In genomic region chr3:194640829-194641228, GRCh38 we compare ENCODE assay signal across 8 cellular contexts. TPM values are rescaled to one million over a fixed set of nuclear protein-coding genes. Genes with fewer than 3 reads are reported as not detected.
DNase-seq lines count a peak whose midpoint lies in the region; ATAC-seq, FAIRE-seq and TF ChIP-seq lines count a peak whose summit lies in the region.

No MANE protein-coding gene starts in this region.

- TF ChIP-seq EP300 in HepG2 (IDR thresholded peaks at IDR 0.05; ENCODE audit: low read depth in 2 of 2, low read length in 2 of 2) = no peak
- no peak for TF ChIP-seq EP300 in HepG2 (CRISPR knock-in tag; IDR thresholded peaks at IDR 0.05; ENCODE audit: borderline replicate concordance)

- H3K9me3 ChIP-seq in HepG2 (ENCODE audit: low read length) = no peaks in the 10 kb centered on the region

- no peaks in the 10 kb centered on the region for H4K20me1 ChIP-seq in HepG2 (ENCODE audit: insufficient read depth, low read length)

- peaks cover 4% of the 10 kb centered on the region for H3K4me1 Mint-ChIP-seq in activated T-cell treated with anti-CD3 and anti-CD28 coated beads, Interleukin-2, amount 50 U/mL, for 4 hours (ENCODE audit: low read depth)

- no peaks in the 10 kb centered on the region for H3K79me2 ChIP-seq in HepG2 (ENCODE audit: insufficient read depth, low read length)

- intact Hi-C loops in HepG2 (cut with micrococcal nuclease; ENCODE audit: unreplicated experiment) = no loop called here

- H3K4me3 ChIP-seq in Jurkat, Clone E6-1 (ENCODE audit: low read length) = no peak overlapping the region
- H3K4me3 ChIP-seq in HepG2 (replicated peaks in 1 of 3; ENCODE audit: insufficient read depth in 1 of 3, low read depth in 2 of 3, low read length in 3 of 3) = no peak overlapping the region

- no peaks in the 10 kb centered on the region for H3K4me1 ChIP-seq in HepG2 (ENCODE audit: insufficient read depth, low read length)

- in situ Hi-C loops in ACHN (cut with HindIII; ENCODE audit: low pct_ligation_motif_present, low pct_unique_long_range_greater_than_20kb, low sequenced_read_pairs) = no loop called here
- in situ Hi-C loops in HepG2 (cut with HindIII; ENCODE audit: extremely low pct_ligation_motif_present, low pct_unique_long_range_greater_than_20kb) = no loop called here

- H3K4me2 ChIP-seq in HepG2 (ENCODE audit: low read depth, low read length) = no peak overlapping the region

- CTCF ChIA-PET in HepG2 (lab: Yijun Ruan, JAX; ENCODE audit: low intra/inter-chr PET ratio, low total read pairs) = no interaction called here

- peak; percentile 60 to 75 for ATAC-seq in activated T-cell treated with anti-CD3 and anti-CD28 coated beads, Interleukin-2, amount 50 U/mL, for 4 hours
- peak; percentile 90 for ATAC-seq in HepG2
- no peak for ATAC-seq in HG02610 (IDR thresholded peaks at IDR 0.05; ENCODE audit: unreplicated experiment)
- no peak for ATAC-seq in GM21619 (IDR thresholded peaks at IDR 0.05; ENCODE audit: unreplicated experiment)
- no peak for ATAC-seq in HG03045 (IDR thresholded peaks at IDR 0.05; ENCODE audit: unreplicated experiment)

- H3K4me3 Mint-ChIP-seq in activated T-cell treated with anti-CD3 and anti-CD28 coated beads, Interleukin-2, amount 50 U/mL, for 4 hours = no peak overlapping the region

- TF ChIP-seq POLR2A in HepG2 (IDR thresholded peaks at IDR 0.05; ENCODE audit: insufficient read depth in 1 of 2, low read depth in 2 of 2, low read length in 2 of 2) = no peak

- peaks cover 5 to 29% of the 10 kb centered on the region in 2 experiments; a peak in 4 of 5 replicates for H3K36me3 ChIP-seq in HepG2 (replicated peaks in 1 of 2; ENCODE audit: control insufficient read depth in 1 of 2, insufficient read depth in 2 of 2, low read length in 2 of 2)

- H3K27me3 Mint-ChIP-seq in activated T-cell treated with anti-CD3 and anti-CD28 coated beads, Interleukin-2, amount 50 U/mL, for 4 hours (ENCODE audit: low read depth) = no peaks in the 10 kb centered on the region

- no TSS peak for BruUV-seq in HepG2 (replicated peaks; lab: Mats Ljungman, UMichigan)

- no peak overlapping the region for H3K9ac ChIP-seq in HepG2 (ENCODE audit: insufficient read depth, low read depth, low read length)

- no peak for TF ChIP-seq RAD21 in HepG2 (CRISPR knock-in tag; IDR thresholded peaks at IDR 0.05)

- no peaks in the 10 kb centered on the region; a peak in 1 of 5 replicates for H3K27me3 ChIP-seq in HepG2 (ENCODE audit: control insufficient read depth in 1 of 2, insufficient read depth in 2 of 2, low read length in 2 of 2)

- 76% methylated on average over 7 of the region's 7 CpGs for WGBS in HepG2 (ENCODE audit: low lambda C conversion rate)

- POLR2A ChIA-PET in HepG2 (lab: Yijun Ruan, JAX) = no interaction called here

- FAIRE-seq in HepG2 (lab: Jason Lieb, UNC) = peak; percentile 64

- DNase-seq in ACHN (peak; percentile 8), HepG2 (ENCODE audit: low spot score) (peak; percentile 46), AG20443 (ENCODE audit: low spot score) (no peak)
- peak; percentile 78 for DNase-seq in Jurkat, Clone E6-1 (ENCODE audit: low read depth, low spot score)
- DNase-seq in activated T-cell treated with anti-CD3 and anti-CD28 coated beads, Interleukin-2, amount 50 U/mL, for 4 hours = peak; percentile 26

- H2AFZ ChIP-seq in HepG2 (ENCODE audit: low read length) = no peak overlapping the region

- no peaks in the 10 kb centered on the region for H3K9me3 Mint-ChIP-seq in activated T-cell treated with anti-CD3 and anti-CD28 coated beads, Interleukin-2, amount 50 U/mL, for 4 hours

- no peak overlapping the region for H3K27ac ChIP-seq in HepG2 (ENCODE audit: extremely low read length, insufficient read depth, low read length)

- peak; percentile 33; the same call in 1 of the 2 replicates for TF ChIP-seq CTCF in HepG2 (CRISPR knock-in tag; IDR thresholded peaks at IDR 0.05)

- H3K36me3 Mint-ChIP-seq in activated T-cell treated with anti-CD3 and anti-CD28 coated beads, Interleukin-2, amount 50 U/mL, for 4 hours (ENCODE audit: insufficient read depth) = peaks cover 36% of the 10 kb centered on the region

RNA-seq across cellular contexts. Expression of gene TMEM44, which starts 7.6 kb away (rescaled TPM):
- 40.4 TPM for polyA plus RNA-seq in Jurkat, Clone E6-1 (2012; ENCODE audit: insufficient read depth, insufficient read length)
- 1 to 10 TPM; 1.1 to 2.4 (median 2.0) TPM for total RNA-seq in activated T-cell treated with anti-CD3 and anti-CD28 coated beads, Interleukin-2, amount 50 U/mL, for 4 hours
- total RNA-seq in HepG2 (2016; rRNA removed; fragmentation: Illumina TruSeq; extraction: Trizol) = 3.2 and 7.3 TPM in 2 replicates
- total RNA-seq in HepG2 (2016; cell fraction: cytosol; rRNA removed; fragmentation: Illumina TruSeq; extraction: Trizol; ENCODE audit: low read depth) = 2.0 and 2.5 TPM in 2 replicates
- 2.4 and 7.8 TPM in 2 replicates for total RNA-seq in HepG2 (2016; cell fraction: insoluble cytoplasmic fraction; rRNA removed; fragmentation: Illumina TruSeq; extraction: Trizol)
- total RNA-seq in HepG2 (2016; cell fraction: membrane; rRNA removed; fragmentation: Illumina TruSeq; extraction: Trizol) = 3.7 and 4.9 TPM in 2 replicates
- 8.7 and 10.7 TPM in 2 replicates for total RNA-seq in HepG2 (2016; cell fraction: nucleus; rRNA removed; fragmentation: Illumina TruSeq; extraction: Trizol)
- polyA plus RNA-seq in HepG2 (2011; rRNA removed) = 13.8 and 16.0 TPM in 2 replicates
- 8.3 and 8.8 TPM in 2 replicates for polyA plus RNA-seq in HepG2 (2011; cell fraction: cytosol; rRNA removed)
- polyA plus RNA-seq in HepG2 (2011; cell fraction: nucleus; rRNA removed) = 49.0 and 57.1 TPM in 2 replicates
- polyA plus RNA-seq in HepG2 (2012) = 6.3 and 10.4 TPM in 2 replicates
- 1.9 and 2.6 TPM in 2 replicates for polyA plus RNA-seq in HepG2 (2016; cell fraction: cytosol; fragmentation: Illumina TruSeq; extraction: Trizol; ENCODE audit: low read depth)
- 3.4 and 3.6 TPM in 2 replicates for polyA plus RNA-seq in HepG2 (2016; cell fraction: insoluble cytoplasmic fraction; fragmentation: Illumina TruSeq; extraction: Trizol; ENCODE audit: low read depth)
- 3.5 and 4.2 TPM in 2 replicates for polyA plus RNA-seq in HepG2 (2016; cell fraction: membrane; fragmentation: Illumina TruSeq; extraction: Trizol; ENCODE audit: low read depth)
- polyA plus RNA-seq in HepG2 (2016; cell fraction: nucleus; fragmentation: Illumina TruSeq; extraction: Trizol; ENCODE audit: insufficient read depth, low read depth) = 34.3 and 35.9 TPM in 2 replicates
- polyA minus RNA-seq in HepG2 (2011; rRNA and poly(A)+ RNA removed; ENCODE audit: low replicate concordance) = 11.5 and 19.4 TPM in 2 replicates
- polyA minus RNA-seq in HepG2 (2011; cell fraction: cytosol; rRNA and poly(A)+ RNA removed) = 2.8 and 4.9 TPM in 2 replicates
- 13.4 and 15.0 TPM in 2 replicates for polyA minus RNA-seq in HepG2 (2011; cell fraction: nucleus; rRNA and poly(A)+ RNA removed)

RNA-seq across cellular contexts. Expression of gene LSG1, which starts 31.2 kb away (rescaled TPM):
- 33.7 TPM for polyA plus RNA-seq in Jurkat, Clone E6-1 (2012; ENCODE audit: insufficient read depth, insufficient read length)
- 10 to 100 TPM; 68.4 to 82.0 (median 70.3) TPM for total RNA-seq in activated T-cell treated with anti-CD3 and anti-CD28 coated beads, Interleukin-2, amount 50 U/mL, for 4 hours
- total RNA-seq in HepG2 (2016; rRNA removed; fragmentation: Illumina TruSeq; extraction: Trizol) = 19.3 and 32.1 TPM in 2 replicates
- 3.2 and 3.8 TPM in 2 replicates for total RNA-seq in HepG2 (2016; cell fraction: cytosol; rRNA removed; fragmentation: Illumina TruSeq; extraction: Trizol; ENCODE audit: low read depth)
- total RNA-seq in HepG2 (2016; cell fraction: insoluble cytoplasmic fraction; rRNA removed; fragmentation: Illumina TruSeq; extraction: Trizol) = 22.5 and 34.8 TPM in 2 replicates
- 6.8 and 8.5 TPM in 2 replicates for total RNA-seq in HepG2 (2016; cell fraction: membrane; rRNA removed; fragmentation: Illumina TruSeq; extraction: Trizol)
- 46.5 and 54.1 TPM in 2 replicates for total RNA-seq in HepG2 (2016; cell fraction: nucleus; rRNA removed; fragmentation: Illumina TruSeq; extraction: Trizol)
- polyA plus RNA-seq in HepG2 (2011; rRNA removed) = 19.6 and 21.4 TPM in 2 replicates
- polyA plus RNA-seq in HepG2 (2011; cell fraction: cytosol; rRNA removed) = 7.4 and 8.9 TPM in 2 replicates
- 30.7 and 32.0 TPM in 2 replicates for polyA plus RNA-seq in HepG2 (2011; cell fraction: nucleus; rRNA removed)
- polyA plus RNA-seq in HepG2 (2012) = 10.8 and 12.4 TPM in 2 replicates
- polyA plus RNA-seq in HepG2 (2016; cell fraction: cytosol; fragmentation: Illumina TruSeq; extraction: Trizol; ENCODE audit: low read depth) = 1.7 and 1.8 TPM in 2 replicates
- polyA plus RNA-seq in HepG2 (2016; cell fraction: insoluble cytoplasmic fraction; fragmentation: Illumina TruSeq; extraction: Trizol; ENCODE audit: low read depth) = 14.0 and 14.1 TPM in 2 replicates
- polyA plus RNA-seq in HepG2 (2016; cell fraction: membrane; fragmentation: Illumina TruSeq; extraction: Trizol; ENCODE audit: low read depth) = 2.6 and 3.8 TPM in 2 replicates
- polyA plus RNA-seq in HepG2 (2016; cell fraction: nucleus; fragmentation: Illumina TruSeq; extraction: Trizol; ENCODE audit: insufficient read depth, low read depth) = 79.8 and 79.9 TPM in 2 replicates
- 28.9 and 136 TPM in 2 replicates for polyA minus RNA-seq in HepG2 (2011; rRNA and poly(A)+ RNA removed; ENCODE audit: low replicate concordance)
- polyA minus RNA-seq in HepG2 (2011; cell fraction: cytosol; rRNA and poly(A)+ RNA removed) = 6.3 and 10.3 TPM in 2 replicates
- polyA minus RNA-seq in HepG2 (2011; cell fraction: nucleus; rRNA and poly(A)+ RNA removed) = 49.8 and 65.3 TPM in 2 replicates

RNA-seq across cellular contexts. Expression of gene FAM43A, which starts 44.9 kb away (rescaled TPM):
- polyA plus RNA-seq in Jurkat, Clone E6-1 (2012; ENCODE audit: insufficient read depth, insufficient read length) = 0.81 TPM
- 10 to 100 TPM in 2 of 3 donors, 1 to 10 TPM in 1; 9.9 to 27.8 (median 19.8) TPM for total RNA-seq in activated T-cell treated with anti-CD3 and anti-CD28 coated beads, Interleukin-2, amount 50 U/mL, for 4 hours
- total RNA-seq in HepG2 (2016; rRNA removed; fragmentation: Illumina TruSeq; extraction: Trizol) = 0.42 and 0.91 TPM in 2 replicates
- 0.18 and 0.20 TPM in 2 replicates for total RNA-seq in HepG2 (2016; cell fraction: cytosol; rRNA removed; fragmentation: Illumina TruSeq; extraction: Trizol; ENCODE audit: low read depth)
- total RNA-seq in HepG2 (2016; cell fraction: insoluble cytoplasmic fraction; rRNA removed; fragmentation: Illumina TruSeq; extraction: Trizol) = 0.55 and 0.93 TPM in 2 replicates
- total RNA-seq in HepG2 (2016; cell fraction: membrane; rRNA removed; fragmentation: Illumina TruSeq; extraction: Trizol) = 0.69 and 0.74 TPM in 2 replicates
- total RNA-seq in HepG2 (2016; cell fraction: nucleus; rRNA removed; fragmentation: Illumina TruSeq; extraction: Trizol) = 0.31 and 0.81 TPM in 2 replicates
- polyA plus RNA-seq in HepG2 (2011; rRNA removed) = 1.5 and 1.8 TPM in 2 replicates
- polyA plus RNA-seq in HepG2 (2011; cell fraction: cytosol; rRNA removed) = 1.5 and 3.9 TPM in 2 replicates
- polyA plus RNA-seq in HepG2 (2011; cell fraction: nucleus; rRNA removed) = 3.8 and 4.4 TPM in 2 replicates
- 0.38 and 0.64 TPM in 2 replicates for polyA plus RNA-seq in HepG2 (2012)
- polyA plus RNA-seq in HepG2 (2016; cell fraction: cytosol; fragmentation: Illumina TruSeq; extraction: Trizol; ENCODE audit: low read depth) = 0.08 and 0.19 TPM in 2 replicates
- 0.67 and 0.83 TPM in 2 replicates for polyA plus RNA-seq in HepG2 (2016; cell fraction: insoluble cytoplasmic fraction; fragmentation: Illumina TruSeq; extraction: Trizol; ENCODE audit: low read depth)
- polyA plus RNA-seq in HepG2 (2016; cell fraction: membrane; fragmentation: Illumina TruSeq; extraction: Trizol; ENCODE audit: low read depth) = 0.63 and 0.93 TPM in 2 replicates
- polyA plus RNA-seq in HepG2 (2016; cell fraction: nucleus; fragmentation: Illumina TruSeq; extraction: Trizol; ENCODE audit: insufficient read depth, low read depth) = 1.1 and 1.2 TPM in 2 replicates
- 1.5 and 4.9 TPM in 2 replicates for polyA minus RNA-seq in HepG2 (2011; rRNA and poly(A)+ RNA removed; ENCODE audit: low replicate concordance)
- polyA minus RNA-seq in HepG2 (2011; cell fraction: cytosol; rRNA and poly(A)+ RNA removed) = 1.5 and 1.8 TPM in 2 replicates
- polyA minus RNA-seq in HepG2 (2011; cell fraction: nucleus; rRNA and poly(A)+ RNA removed) = 0.99 and 1.4 TPM in 2 replicates

Comparison
In these comparisons a context has a peak if more than half of its experiments do, and no peak if none do; other contexts are left out.
1. ATAC-seq: peak in activated T-cell treated with anti-CD3 and anti-CD28 coated beads, Interleukin-2, amount 50 U/mL, for 4 hours (2 of 2) and HepG2 (single experiment); none in HG02610 (single experiment), GM21619 (single experiment) and HG03045 (single experiment).
2. RNA of gene FAM43A, which starts 44.9 kb away (total RNA-seq): 9.9 to 27.8 TPM in activated T-cell treated with anti-CD3 and anti-CD28 coated beads, Interleukin-2, amount 50 U/mL, for 4 hours; 0.18 to 0.93 TPM in HepG2; every median in the first group is over 4 times any median in the second.